In the genomic region with DNA sequence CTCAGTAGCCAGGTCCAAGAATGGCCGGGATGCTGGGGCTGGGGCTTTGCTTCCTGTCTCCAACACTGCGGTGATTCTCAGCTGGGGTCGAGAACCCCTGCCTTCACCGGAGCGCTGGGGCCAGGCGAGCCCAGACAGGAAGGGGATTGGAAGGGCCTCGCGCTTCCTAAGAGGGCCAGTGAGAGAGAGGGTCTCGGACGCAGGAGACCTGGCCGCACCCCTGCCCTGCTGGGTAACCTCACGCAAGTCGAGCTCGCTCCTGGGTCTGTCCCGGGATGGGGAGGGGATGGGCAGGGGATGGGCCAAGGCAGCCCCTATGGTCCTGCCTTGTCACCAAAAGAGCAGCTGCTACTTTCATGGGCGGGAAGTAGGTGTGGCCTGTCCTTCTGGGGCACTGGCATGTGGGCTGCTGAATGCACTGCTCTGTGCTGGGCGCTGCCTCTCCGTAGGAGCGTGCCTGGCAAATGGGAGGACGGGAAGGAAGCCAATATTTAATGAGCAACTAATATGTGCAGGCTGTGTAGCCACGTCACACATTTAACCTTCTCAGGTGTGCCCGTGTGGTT, we compare ENCODE assay signal across 8 cellular contexts. TPM values are rescaled to one million over a fixed set of nuclear protein-coding genes. Genes with fewer than 3 reads are reported as not detected.
DNase-seq lines count a peak whose midpoint lies in the region; ATAC-seq lines count a peak whose summit lies in the region.

No MANE protein-coding gene starts in this region.

- H3K36me3 ChIP-seq in BLaER1 treated with 17β-estradiol and CSF1 and Interleukin-3, amounts not matched to agents 10 nM and 100 nM: no peaks in the 10 kb centered on the region
- H3K36me3 ChIP-seq in iPS-20b (ENCODE audit: insufficient read depth, low read depth, low read length): no peaks in the 10 kb centered on the region

- H3K9me3 ChIP-seq in BLaER1 treated with 17β-estradiol and CSF1 and Interleukin-3, amounts not matched to agents 10 nM and 100 nM (replicated peaks in 1 of 11): peaks cover 2 to 17% (median 10%) of the 10 kb centered on the region in 11 experiments; a peak in 21 of 22 replicates
- H3K9me3 ChIP-seq in iPS-20b (ENCODE audit: insufficient read depth, low read depth, low read length): no peaks in the 10 kb centered on the region

- peak; percentile 34 for ATAC-seq in GM19397 (IDR thresholded peaks at IDR 0.05; ENCODE audit: unreplicated experiment)
- peak; percentile 55 for ATAC-seq in stimulated activated effector memory CD8-positive, alpha-beta T cell treated with anti-CD3 and anti-CD28 coated beads, Interleukin-12 subunit alpha, Interleukin-12 subunit beta, amount 100 ng/mL, for 72 hours

- H3K9ac ChIP-seq in BLaER1 treated with 17β-estradiol and CSF1 and Interleukin-3, amounts not matched to agents 10 nM and 100 nM: peak overlapping the region in 7 of 11 experiments; percentile 4 to 53 (median 35); a peak in 5 of 22 replicates
- peak overlapping the region; percentile 48; the same call in 1 of the 2 replicates for H3K9ac ChIP-seq in iPS-20b (ENCODE audit: low read depth, low read length)

- H4K20me1 ChIP-seq in BLaER1 treated with 17β-estradiol and CSF1 and Interleukin-3, amounts not matched to agents 10 nM and 100 nM: no peaks in the 10 kb centered on the region; a peak in 1 of 22 replicates

- peak overlapping the region; percentile 26 to 61 (median 48) for H3K4me3 ChIP-seq in BLaER1 treated with 17β-estradiol and CSF1 and Interleukin-3, amounts not matched to agents 10 nM and 100 nM
- peak overlapping the region; percentile 82 for H3K4me3 ChIP-seq in iPS-20b (ENCODE audit: low read length)

- H3K27me3 Mint-ChIP-seq in IgD-negative memory B cell: peaks cover 26% of the 10 kb centered on the region
- peaks cover 56% of the 10 kb centered on the region for H3K27me3 Mint-ChIP-seq in activated naive CD4-positive, alpha-beta T cell treated with anti-CD3 and anti-CD28 coated beads, Interleukin-2, amount 10 ng/mL, durations not matched to agents 7 days and 5 days

- no peak overlapping the region for H3K27ac ChIP-seq in BLaER1 treated with 17β-estradiol and CSF1 and Interleukin-3, amounts not matched to agents 10 nM and 100 nM
- no peak overlapping the region for H3K27ac ChIP-seq in iPS-20b (ENCODE audit: low read length)

- H3K4me1 ChIP-seq in BLaER1 treated with 17β-estradiol and CSF1 and Interleukin-3, amounts not matched to agents 10 nM and 100 nM: peaks cover 0 to 19% (median 9%) of the 10 kb centered on the region in 10 experiments; a peak in 16 of 20 replicates
- H3K4me1 ChIP-seq in iPS-20b (ENCODE audit: insufficient read depth, low read length): peaks cover 3% of the 10 kb centered on the region; the same call in 1 of the 2 replicates

- H3K27ac Mint-ChIP-seq in IgD-negative memory B cell: no peak overlapping the region
- no peak overlapping the region for H3K27ac Mint-ChIP-seq in activated naive CD4-positive, alpha-beta T cell treated with anti-CD3 and anti-CD28 coated beads, Interleukin-2, amount 10 ng/mL, durations not matched to agents 7 days and 5 days
- peak overlapping the region; percentile 48 for H3K27ac Mint-ChIP-seq in stimulated activated effector memory CD8-positive, alpha-beta T cell treated with anti-CD3 and anti-CD28 coated beads, Interleukin-12 subunit alpha, Interleukin-12 subunit beta, amount 100 ng/mL, for 72 hours

- peaks cover 0 to 2% (median under 1%) of the 10 kb centered on the region in 3 donors for H3K9me3 Mint-ChIP-seq in IgD-negative memory B cell
- H3K9me3 Mint-ChIP-seq in activated naive CD4-positive, alpha-beta T cell treated with anti-CD3 and anti-CD28 coated beads, Interleukin-2, amount 10 ng/mL, durations not matched to agents 7 days and 5 days: no peaks in the 10 kb centered on the region
- H3K9me3 Mint-ChIP-seq in stimulated activated effector memory CD8-positive, alpha-beta T cell treated with anti-CD3 and anti-CD28 coated beads, Interleukin-12 subunit alpha, Interleukin-12 subunit beta, amount 100 ng/mL, for 72 hours: peaks cover 3% of the 10 kb centered on the region

- H3K4me1 Mint-ChIP-seq in IgD-negative memory B cell: peaks cover 0 to 4% (median 3%) of the 10 kb centered on the region in 3 donors
- H3K4me1 Mint-ChIP-seq in activated naive CD4-positive, alpha-beta T cell treated with anti-CD3 and anti-CD28 coated beads, Interleukin-2, amount 10 ng/mL, durations not matched to agents 7 days and 5 days: peaks cover 8% of the 10 kb centered on the region
- H3K4me1 Mint-ChIP-seq in stimulated activated effector memory CD8-positive, alpha-beta T cell treated with anti-CD3 and anti-CD28 coated beads, Interleukin-12 subunit alpha, Interleukin-12 subunit beta, amount 100 ng/mL, for 72 hours: peaks cover 9% of the 10 kb centered on the region

- peak; percentile 45 for DNase-seq in activated naive CD4-positive, alpha-beta T cell treated with anti-CD3 and anti-CD28 coated beads, Interleukin-2, amount 10 ng/mL, durations not matched to agents 7 days and 5 days
- peak; percentile 2 to 53 for DNase-seq in stimulated activated effector memory CD8-positive, alpha-beta T cell treated with anti-CD3 and anti-CD28 coated beads, Interleukin-12 subunit alpha, Interleukin-12 subunit beta, amount 100 ng/mL, for 72 hours (ENCODE audit: low spot score in 2 of 2)
- DNase-seq in middle frontal gyrus (ENCODE audit: extremely low spot score, low spot score) (no peak), ecto neural progenitor cell (ENCODE audit: low spot score) (no peak)

- H3K4me2 ChIP-seq in BLaER1 treated with 17β-estradiol and CSF1 and Interleukin-3, amounts not matched to agents 10 nM and 100 nM: peak overlapping the region; percentile 62 to 90 (median 82)

- H3K36me3 Mint-ChIP-seq in IgD-negative memory B cell: peaks cover 3% of the 10 kb centered on the region
- H3K36me3 Mint-ChIP-seq in activated naive CD4-positive, alpha-beta T cell treated with anti-CD3 and anti-CD28 coated beads, Interleukin-2, amount 10 ng/mL, durations not matched to agents 7 days and 5 days: no peaks in the 10 kb centered on the region
- no peaks in the 10 kb centered on the region for H3K36me3 Mint-ChIP-seq in stimulated activated effector memory CD8-positive, alpha-beta T cell treated with anti-CD3 and anti-CD28 coated beads, Interleukin-12 subunit alpha, Interleukin-12 subunit beta, amount 100 ng/mL, for 72 hours

- CTCF ChIA-PET in activated naive CD4-positive, alpha-beta T cell treated with anti-CD3 and anti-CD28 coated beads, Interleukin-2, amount 10 ng/mL, durations not matched to agents 7 days and 5 days (lab: Charles Lee): interaction anchor here (0.7 to 5.2 kb wide), 34 partner anchors 10 to 535 kb away, joined by 3 to 102 read pairs (median 4); no protein-coding TSS in a partner anchor

- no peaks in the 10 kb centered on the region for H3K27me3 ChIP-seq in BLaER1 treated with 17β-estradiol and CSF1 and Interleukin-3, amounts not matched to agents 10 nM and 100 nM
- H3K27me3 ChIP-seq in iPS-20b (ENCODE audit: insufficient read depth, low read length): peaks cover 62% of the 10 kb centered on the region

- H3K4me3 Mint-ChIP-seq in IgD-negative memory B cell: peak overlapping the region in 3 of 4 donors; percentile 72 to 83 (median 80)
- peak overlapping the region; percentile 65 for H3K4me3 Mint-ChIP-seq in activated naive CD4-positive, alpha-beta T cell treated with anti-CD3 and anti-CD28 coated beads, Interleukin-2, amount 10 ng/mL, durations not matched to agents 7 days and 5 days
- H3K4me3 Mint-ChIP-seq in stimulated activated effector memory CD8-positive, alpha-beta T cell treated with anti-CD3 and anti-CD28 coated beads, Interleukin-12 subunit alpha, Interleukin-12 subunit beta, amount 100 ng/mL, for 72 hours: peak overlapping the region; percentile 75

RNA-seq across cellular contexts. Expression of gene KCNK18, which starts 20.0 kb away (rescaled TPM):
- not detected for polyA plus RNA-seq in IgD-negative memory B cell

RNA-seq across cellular contexts. Expression of gene SLC18A2, which starts 23.6 kb away (rescaled TPM):
- polyA plus RNA-seq in IgD-negative memory B cell: 0.19 TPM

Comparison
In these comparisons a context has a peak if more than half of its experiments do, and no peak if none do; other contexts are left out.
1. DNase-seq: peak in activated naive CD4-positive, alpha-beta T cell treated with anti-CD3 and anti-CD28 coated beads, Interleukin-2, amount 10 ng/mL, durations not matched to agents 7 days and 5 days (single experiment) and stimulated activated effector memory CD8-positive, alpha-beta T cell treated with anti-CD3 and anti-CD28 coated beads, Interleukin-12 subunit alpha, Interleukin-12 subunit beta, amount 100 ng/mL, for 72 hours (2 of 2); none in middle frontal gyrus (single experiment) and ecto neural progenitor cell (single experiment).
2. Peak in every context shown above with its lines, with median percentiles within 50 percentile points of each other: H3K4me3 Mint-ChIP-seq.